In genomic region chr6:43006251-43006650, GRCh38 we compare ENCODE assay signal across 18 cellular contexts. TPM values are rescaled to one million over a fixed set of nuclear protein-coding genes. Genes with fewer than 3 reads are reported as not detected.
DNase-seq lines count a peak whose midpoint lies in the region; ATAC-seq and TF ChIP-seq lines count a peak whose summit lies in the region.
"Had no signal": no experiment of that assay in that cellular context is flagged by ENCODE, and none has a peak within 500 bp of the region (broad histone marks: within the 10 kb centered on the region; RNA-seq: fewer than 3 reads in every experiment).

No MANE protein-coding gene starts in this region.

- no peak for DNase-seq in activated CD4-positive, alpha-beta T cell treated with anti-CD3 and anti-CD28 coated beads for 36 hours
- DNase-seq in activated CD4-positive, alpha-beta T cell treated with anti-CD3 and anti-CD28 coated beads, Interleukin-2, amount 50 U/mL, for 48 hours, result no peak
- no peak for DNase-seq in RWPE1 (ENCODE audit: low spot score)
- no peak for DNase-seq in central memory CD8-positive, alpha-beta T cell (ENCODE audit: low spot score in 2 of 2)
- DNase-seq in NCI-H1105 treated with DMSO at 0.1 percent for 48 hours (lab: John Stamatoyannopoulos, UW), result no peak
- DNase-seq in WTC11 (ENCODE audit: low spot score), result no peak
- no peak for DNase-seq in SK-N-DZ (ENCODE audit: low spot score)
- DNase-seq: Caco-2; CD4-positive, CD25-positive, alpha-beta regulatory T cell; CD8-positive, alpha-beta T cell; DMS 273 treated with DMSO at 0.1 percent for 48 hours; DMS79 treated with DMSO at 0.1 percent for 48 hours; GF-D8; GOT3 had no signal

- CTCF ChIA-PET in activated CD4-positive, alpha-beta T cell treated with anti-CD3 and anti-CD28 coated beads for 36 hours (lab: Charles Lee), result interaction anchor here (0.7 to 5.8 kb wide), 3 partner anchors 9 to 137 kb away, joined by 4 to 32 read pairs (median 4); partner anchors contain the start of gene MRPL2
- CTCF ChIA-PET in RWPE1 (lab: Yijun Ruan, JAX) (interaction anchor here (0.8 kb wide), 1 partner anchor 137 kb away, joined by 3 read pairs; no protein-coding TSS in a partner anchor), WTC11 (lab: Charles Lee) (no interaction called here)

- peak overlapping the region; percentile 47 for H3K27ac Mint-ChIP-seq in activated CD4-positive, alpha-beta T cell treated with anti-CD3 and anti-CD28 coated beads for 36 hours
- H3K27ac Mint-ChIP-seq in central memory CD8-positive, alpha-beta T cell (ENCODE audit: low read depth), result peak overlapping the region; percentile 67
- H3K27ac Mint-ChIP-seq in WTC11, result no peak overlapping the region
- H3K27ac Mint-ChIP-seq: B cell; CD8-positive, alpha-beta T cell had no signal

- no peak for ATAC-seq in activated CD4-positive, alpha-beta T cell treated with anti-CD3 and anti-CD28 coated beads for 36 hours
- no peak for ATAC-seq in central memory CD8-positive, alpha-beta T cell (replicated peaks; ENCODE audit: extremely low read depth, poor library complexity, severe bottlenecking)
- ATAC-seq in WTC11, result no peak
- ATAC-seq: CD8-positive, alpha-beta T cell had no signal

- POLR2A ChIA-PET in activated CD4-positive, alpha-beta T cell treated with anti-CD3 and anti-CD28 coated beads for 36 hours (lab: Charles Lee), result no interaction called here
- POLR2A ChIA-PET in RWPE1 (lab: Yijun Ruan, JAX; ENCODE audit: low non-redundant PET) (no interaction called here), WTC11 (lab: Charles Lee) (interaction anchor here (1.5 kb wide), 1 partner anchor 9 kb away, joined by 5 read pairs; no protein-coding TSS in a partner anchor)

- H3K27me3 Mint-ChIP-seq in activated CD4-positive, alpha-beta T cell treated with anti-CD3 and anti-CD28 coated beads for 36 hours, result no peaks in the 10 kb centered on the region
- H3K27me3 Mint-ChIP-seq in central memory CD8-positive, alpha-beta T cell, result no peaks in the 10 kb centered on the region
- no peaks in the 10 kb centered on the region for H3K27me3 Mint-ChIP-seq in WTC11 (ENCODE audit: low read depth)
- H3K27me3 Mint-ChIP-seq: B cell; CD4-positive, CD25-positive, alpha-beta regulatory T cell had no signal

- H3K36me3 Mint-ChIP-seq in activated CD4-positive, alpha-beta T cell treated with anti-CD3 and anti-CD28 coated beads for 36 hours (ENCODE audit: low read depth), result peaks cover 33% of the 10 kb centered on the region
- H3K36me3 Mint-ChIP-seq in central memory CD8-positive, alpha-beta T cell (ENCODE audit: insufficient read depth), result peaks cover 24% of the 10 kb centered on the region
- peaks cover 37% of the 10 kb centered on the region for H3K36me3 Mint-ChIP-seq in WTC11

- H3K27ac ChIP-seq in RWPE1, result 0 out of 2 replicates have a peak overlapping the region, but pooled peaks have one; percentile 6
- H3K27ac ChIP-seq: 22Rv1, BLaER1, C4-2B had no signal

- TF ChIP-seq CTCF in RWPE1 (conservative IDR thresholded peaks at IDR 0.05; ENCODE audit: low read depth) (no peak), WTC11 (IDR thresholded peaks at IDR 0.05) (no peak)

- H3K9me3 Mint-ChIP-seq in activated CD4-positive, alpha-beta T cell treated with anti-CD3 and anti-CD28 coated beads for 36 hours (ENCODE audit: low read depth), result no peaks in the 10 kb centered on the region
- H3K9me3 Mint-ChIP-seq in central memory CD8-positive, alpha-beta T cell, result no peaks in the 10 kb centered on the region
- H3K9me3 Mint-ChIP-seq in WTC11, result no peaks in the 10 kb centered on the region
- H3K9me3 Mint-ChIP-seq: CD8-positive, alpha-beta T cell had no signal

- intact Hi-C loops in activated CD4-positive, alpha-beta T cell treated with anti-CD3 and anti-CD28 coated beads for 36 hours (cut with DNase I, micrococcal nuclease), result no loop called here

- H3K4me3 Mint-ChIP-seq in activated CD4-positive, alpha-beta T cell treated with anti-CD3 and anti-CD28 coated beads for 36 hours, result no peak overlapping the region
- no peak overlapping the region for H3K4me3 Mint-ChIP-seq in central memory CD8-positive, alpha-beta T cell
- H3K4me3 Mint-ChIP-seq in WTC11, result no peak overlapping the region
- H3K4me3 Mint-ChIP-seq: B cell; CD8-positive, alpha-beta T cell had no signal

- H3K4me1 Mint-ChIP-seq in activated CD4-positive, alpha-beta T cell treated with anti-CD3 and anti-CD28 coated beads for 36 hours, result peaks cover 3% of the 10 kb centered on the region
- peaks cover under 1% of the 10 kb centered on the region for H3K4me1 Mint-ChIP-seq in central memory CD8-positive, alpha-beta T cell
- H3K4me1 Mint-ChIP-seq in WTC11, result peaks cover 4% of the 10 kb centered on the region; the same call in 1 of the 2 replicates

TF ChIP-seq in WTC11, 78 proteins besides CTCF, POLR2A, EP300 and RAD21:
- TF ChIP-seq ZNF281 (CRISPR knock-in tag; IDR thresholded peaks at IDR 0.05) (no peak), ATF6 (CRISPR knock-in tag; IDR thresholded peaks at IDR 0.05) (no peak), OVOL2 (CRISPR knock-in tag; IDR thresholded peaks at IDR 0.05; ENCODE audit: borderline replicate concordance) (no peak)
TF ChIP-seq in WTC11: peak in this region for 0.

RNA-seq across cellular contexts. Expression of gene MEA1, which starts 7.5 kb away (rescaled TPM):
- 100 to 1,000 TPM in 1 of 2 experiments, 10 to 100 TPM in 1; 93.4 to 129 TPM for total RNA-seq in activated CD4-positive, alpha-beta T cell treated with anti-CD3 and anti-CD28 coated beads for 36 hours
- total RNA-seq in WTC11 (2021), result 85.0 to 91.2 TPM (median 86.5 TPM) in 3 replicates
- 117 and 144 TPM in 2 replicates for polyA plus RNA-seq in SK-N-DZ (2014; cell fraction: cytosol; rRNA removed)
- 56.5 and 74.1 TPM in 2 replicates for polyA plus RNA-seq in SK-N-DZ (2014; cell fraction: nucleus; rRNA removed)

RNA-seq across cellular contexts. Expression of gene KLHDC3, which starts 7.8 kb away (rescaled TPM):
- total RNA-seq in activated CD4-positive, alpha-beta T cell treated with anti-CD3 and anti-CD28 coated beads for 36 hours, result 10 to 100 TPM; 58.3 to 65.2 TPM
- total RNA-seq in WTC11 (2021), result 157 to 172 TPM (median 169 TPM) in 3 replicates
- polyA plus RNA-seq in SK-N-DZ (2014; cell fraction: cytosol; rRNA removed), result 289 and 332 TPM in 2 replicates
- 161 and 185 TPM in 2 replicates for polyA plus RNA-seq in SK-N-DZ (2014; cell fraction: nucleus; rRNA removed)

RNA-seq across cellular contexts. Expression of gene RRP36, which starts 15.2 kb away (rescaled TPM):
- total RNA-seq in activated CD4-positive, alpha-beta T cell treated with anti-CD3 and anti-CD28 coated beads for 36 hours, result 10 to 100 TPM; 45.8 to 48.1 TPM
- 65.6 to 81.0 TPM (median 67.9 TPM) in 3 replicates for total RNA-seq in WTC11 (2021)
- 102 and 106 TPM in 2 replicates for polyA plus RNA-seq in SK-N-DZ (2014; cell fraction: cytosol; rRNA removed)
- 38.6 and 46.8 TPM in 2 replicates for polyA plus RNA-seq in SK-N-DZ (2014; cell fraction: nucleus; rRNA removed)

RNA-seq across cellular contexts. Expression of gene PPP2R5D, which starts 21.9 kb away (rescaled TPM):
- 10 to 100 TPM; 51.0 to 57.3 TPM for total RNA-seq in activated CD4-positive, alpha-beta T cell treated with anti-CD3 and anti-CD28 coated beads for 36 hours
- total RNA-seq in WTC11 (2021), result 47.5 to 52.7 TPM (median 49.0 TPM) in 3 replicates
- polyA plus RNA-seq in SK-N-DZ (2014; cell fraction: cytosol; rRNA removed), result 59.3 and 63.1 TPM in 2 replicates
- 55.9 and 80.5 TPM in 2 replicates for polyA plus RNA-seq in SK-N-DZ (2014; cell fraction: nucleus; rRNA removed)

RNA-seq across cellular contexts. Expression of gene PEX6, which starts 27.3 kb away (rescaled TPM):
- 10 to 100 TPM; 10.7 to 14.6 TPM for total RNA-seq in activated CD4-positive, alpha-beta T cell treated with anti-CD3 and anti-CD28 coated beads for 36 hours
- 8.2 to 12.6 TPM (median 11.7 TPM) in 3 replicates for total RNA-seq in WTC11 (2021)
- 21.6 and 23.1 TPM in 2 replicates for polyA plus RNA-seq in SK-N-DZ (2014; cell fraction: cytosol; rRNA removed)
- polyA plus RNA-seq in SK-N-DZ (2014; cell fraction: nucleus; rRNA removed), result 67.8 and 85.1 TPM in 2 replicates
